8 cellular contexts compared by ENCODE assay signal in genomic region chr10:18238875-18239485, GRCh38.
DNase-seq lines count a peak whose midpoint lies in the region; ATAC-seq and TF ChIP-seq lines count a peak whose summit lies in the region.

No MANE protein-coding gene starts in this region.

- H3K27ac Mint-ChIP-seq in nephron: no peak overlapping the region

- H3K4me1 Mint-ChIP-seq in nephron: no peaks in the 10 kb centered on the region

- H3K27me3 Mint-ChIP-seq in nephron (ENCODE audit: low read depth): peaks cover 7% of the 10 kb centered on the region

- no peak for ATAC-seq in GM21825 (IDR thresholded peaks at IDR 0.05; ENCODE audit: unreplicated experiment)
- no peak for ATAC-seq in HG02763 (IDR thresholded peaks at IDR 0.05; ENCODE audit: unreplicated experiment)

- no peaks in the 10 kb centered on the region for H3K9me3 Mint-ChIP-seq in nephron

- H3K36me3 Mint-ChIP-seq in nephron (ENCODE audit: low read depth): no peaks in the 10 kb centered on the region

- DNase-seq in SIG-M5 treated with dmso at 0.1 percent for 504 hours (lab: John Stamatoyannopoulos, UW; ENCODE audit: unreplicated experiment) (peak; percentile 44), SIG-M5 (lab: John Stamatoyannopoulos, UW) (no peak), NCI-H226 (peak; percentile 20), dermis blood vessel endothelial cell (peak; percentile 56)
- no peak for DNase-seq in stimulated activated CD8-positive, alpha-beta memory T cell treated with anti-CD3 and anti-CD28 coated beads, Interleukin-4, amount 100 ng/mL, for 48 hours

- H3K4me3 Mint-ChIP-seq in nephron: no peak overlapping the region

- peak; percentile 58 to 71 (median 69) for TF ChIP-seq CTCF in nephron (IDR thresholded peaks at IDR 0.05; ENCODE audit: unreplicated experiment in 3 of 3)

Comparison
In these comparisons a context has a peak if more than half of its experiments do, and no peak if none do; other contexts are left out.
1. DNase-seq: peak in SIG-M5 treated with dmso at 0.1 percent for 504 hours (single experiment), NCI-H226 (single experiment) and dermis blood vessel endothelial cell (single experiment); none in SIG-M5 (single experiment) and stimulated activated CD8-positive, alpha-beta memory T cell treated with anti-CD3 and anti-CD28 coated beads, Interleukin-4, amount 100 ng/mL, for 48 hours (single experiment).